9 cellular contexts compared by ENCODE assay signal in the genomic region with DNA sequence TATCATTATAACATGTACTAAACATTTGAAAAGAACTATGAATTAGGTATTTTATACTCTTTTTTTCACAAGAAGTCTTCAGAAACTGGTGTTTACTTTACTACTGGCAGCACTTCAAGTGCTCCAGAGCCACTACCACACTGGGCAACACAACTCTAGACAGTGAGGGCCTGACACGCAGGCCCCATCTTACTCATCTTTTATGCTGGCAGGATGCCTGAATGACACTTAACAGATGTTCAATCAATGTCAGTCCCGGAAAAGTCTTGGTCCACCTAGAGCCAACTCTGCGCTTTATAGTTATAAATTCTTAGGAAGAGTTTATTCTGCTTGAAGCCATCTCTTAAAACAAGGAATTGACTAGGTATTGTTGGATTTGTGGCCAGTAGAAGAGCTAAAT. TPM values are rescaled to one million over a fixed set of nuclear protein-coding genes. Genes with fewer than 3 reads are reported as not detected.
DNase-seq lines count a peak whose midpoint lies in the region; ATAC-seq, FAIRE-seq and TF ChIP-seq lines count a peak whose summit lies in the region.
"Had no signal": no experiment of that assay in that cellular context is flagged by ENCODE, and none has a peak within 500 bp of the region (broad histone marks: within the 10 kb centered on the region; RNA-seq: fewer than 3 reads in every experiment).

No MANE protein-coding gene starts in this region.

- peak overlapping the region; percentile 99 for H3K27ac ChIP-seq in Karpas-422 (ENCODE audit: low read length)
- H3K27ac ChIP-seq in testis: no peak overlapping the region

- peaks cover 17% of the 10 kb centered on the region for H3K36me3 ChIP-seq in Karpas-422 (ENCODE audit: insufficient read depth, low read length)
- H3K36me3 ChIP-seq in testis (ENCODE audit: low read depth, missing control alignments): no peaks in the 10 kb centered on the region

- H3K9me2 ChIP-seq in Karpas-422 (replicated peaks; ENCODE audit: insufficient read depth, low read length): no peaks in the 10 kb centered on the region

- H3K27me3 ChIP-seq in Karpas-422 (ENCODE audit: low read length) (no peaks in the 10 kb centered on the region), testis (no peaks in the 10 kb centered on the region)
- H3K27me3 ChIP-seq: heart left ventricle had no signal

- H3K9me3 ChIP-seq in Karpas-422 (ENCODE audit: low read length) (no peaks in the 10 kb centered on the region), testis (no peaks in the 10 kb centered on the region)
- H3K9me3 ChIP-seq: heart left ventricle had no signal

- WGBS in testis, 2 donors: 59 to 69% methylated on average over 3 of the region's 3 CpGs

- no peak for TF ChIP-seq POLR2A in testis (IDR thresholded peaks at IDR 0.05)

- H3K4me1 ChIP-seq in Karpas-422 (ENCODE audit: low read length) (peaks cover 97% of the 10 kb centered on the region), testis (no peaks in the 10 kb centered on the region)

- H3K9ac ChIP-seq in Karpas-422 (ENCODE audit: low read length): peak overlapping the region; percentile 50

- in situ Hi-C loops in astrocyte of the spinal cord (cut with HindIII; ENCODE audit: low sequenced_read_pairs): no loop called here

- ATAC-seq in omental fat pad (ENCODE audit: low FRiP score): peak; percentile 43
- no peak for ATAC-seq in HG02981 (IDR thresholded peaks at IDR 0.05; ENCODE audit: unreplicated experiment)

- peak; percentile 77 for FAIRE-seq in GM18507 (lab: Jason Lieb, UNC)

- TF ChIP-seq CTCF in astrocyte of the spinal cord (IDR thresholded peaks at IDR 0.05; ENCODE audit: low read depth, low read length) (no peak), omental fat pad (IDR thresholded peaks at IDR 0.05) (no peak), testis (IDR thresholded peaks at IDR 0.05) (no peak)

- DNase-seq in GM18507 (ENCODE audit: extremely low spot score, insufficient read length, low read depth) (no peak), Karpas-422 (peak; percentile 67), astrocyte of the spinal cord (ENCODE audit: low read depth, low spot score) (peak; percentile 82), omental fat pad (ENCODE audit: low spot score) (no peak), DMS114 treated with DMSO at 0.1 percent for 48 hours (lab: John Stamatoyannopoulos, UW; ENCODE audit: unreplicated experiment) (no peak), testis (no peak), cardiac septum (ENCODE audit: low spot score) (no peak)
- DNase-seq: heart left ventricle had no signal

- no peaks in the 10 kb centered on the region for H4K20me1 ChIP-seq in Karpas-422 (ENCODE audit: insufficient read depth, low read depth, low read length)

- H3K4me3 ChIP-seq in Karpas-422 (ENCODE audit: low read length): no peak overlapping the region
- no peak overlapping the region for H3K4me3 ChIP-seq in astrocyte of the spinal cord (ENCODE audit: low read depth, low read length)
- no peak overlapping the region for H3K4me3 ChIP-seq in testis
- H3K4me3 ChIP-seq: heart left ventricle had no signal

- peaks cover 77% of the 10 kb centered on the region for H3K79me2 ChIP-seq in Karpas-422 (ENCODE audit: low read length)

- H3K4me2 ChIP-seq in Karpas-422 (ENCODE audit: low read depth, low read length, poor library complexity, severe bottlenecking): peak overlapping the region; percentile 50

- intact Hi-C loops in testis (cut with DNase I; ENCODE audit: low total_unique reads): no loop called here
- intact Hi-C loops in cardiac septum (cut with DNase I): loop anchor here (5.0 kb wide), 1 partner anchor 81 kb away; no protein-coding TSS in a partner anchor

- H2AFZ ChIP-seq in Karpas-422 (ENCODE audit: low read length): 0 out of 2 replicates have a peak overlapping the region, but pooled peaks have one; percentile 29

RNA-seq across cellular contexts. Expression of gene WIPF1, which starts 8.7 kb away (rescaled TPM):
- 46.8 and 62.6 TPM in 2 replicates for total RNA-seq in Karpas-422 (2014; rRNA removed; shearing (Covaris generic); ENCODE audit: low replicate concordance)
- total RNA-seq in omental fat pad (10 to 100 TPM; 20.9 to 60.1 (median 43.3) TPM), testis (10 to 100 TPM in 1 of 2 donors, 1 to 10 TPM in 1; 8.5 to 11.1 TPM), cardiac septum (20.9 TPM)
- 16.9 TPM for polyA plus RNA-seq in testis (ENCODE audit: insufficient read depth, low read depth, low replicate concordance)

Comparison
In these comparisons a context has a peak if more than half of its experiments do, and no peak if none do; other contexts are left out.
1. DNase-seq: peak in Karpas-422 (single experiment) and astrocyte of the spinal cord (single experiment); none in GM18507 (single experiment), omental fat pad (single experiment), DMS114 treated with DMSO at 0.1 percent for 48 hours (single experiment), testis (single experiment) and cardiac septum (single experiment).